28 cellular contexts compared by ENCODE assay signal in the genomic region with DNA sequence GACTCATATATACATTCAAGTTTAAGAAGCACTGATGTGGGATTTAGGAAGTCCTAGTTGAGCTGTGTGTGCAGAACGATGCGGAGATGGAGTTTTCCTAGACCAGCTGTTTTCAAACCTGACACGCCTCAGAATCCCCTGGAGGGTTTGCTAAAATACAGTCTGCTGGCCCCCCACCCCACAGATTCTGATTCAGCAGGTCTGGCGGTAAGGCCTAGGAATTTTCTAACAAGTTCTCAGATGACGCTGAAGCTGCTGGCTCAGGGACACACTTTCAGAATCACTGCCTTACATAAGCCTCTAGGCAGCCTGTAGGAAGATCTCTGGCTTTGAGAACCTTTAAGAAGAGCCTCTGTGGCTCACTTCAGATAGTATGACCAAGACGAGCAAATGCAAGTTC.
A peak's percentile ranks its signal among the peaks of the same experiment; 100 is the strongest.
DNase-seq lines count a peak whose midpoint lies in the region; FAIRE-seq and TF ChIP-seq lines count a peak whose summit lies in the region.
"Had no signal": no experiment of that assay in that cellular context is flagged by ENCODE, and none has a peak within 500 bp of the region (broad histone marks: within the 10 kb centered on the region; RNA-seq: fewer than 3 reads in every experiment).

No MANE protein-coding gene starts in this region.

- no peak for TF ChIP-seq POLR2A in GM12891 (IDR thresholded peaks at IDR 0.05; ENCODE audit: low read depth, low read length)

- FAIRE-seq in GM12891 (lab: Jason Lieb, UNC), result no peak
- FAIRE-seq: bronchial epithelial cell, D721Med, GM18507, pancreas, small intestine had no signal

- peak; percentile 48 for DNase-seq in DMS 273 (lab: John Stamatoyannopoulos, UW; ENCODE audit: unreplicated experiment)
- DNase-seq in DMS 273 treated with DMSO at 0.1 percent for 48 hours (lab: John Stamatoyannopoulos, UW), result no peak
- peak; percentile 47 to 77 for DNase-seq in cardiac fibroblast (ENCODE audit: low read depth in 2 of 2)
- DNase-seq in islet precursor cell, result peak; percentile 55
- peak; percentile 77 for DNase-seq in stromal cell of bone marrow (ENCODE audit: low read depth)
- no peak for DNase-seq in SW 1271 (lab: John Stamatoyannopoulos, UW)
- no peak for DNase-seq in GM12891 (ENCODE audit: insufficient read length, low spot score)
- DNase-seq in NCI-H526 (lab: John Stamatoyannopoulos, UW), result no peak
- DNase-seq: activated CD4-positive, alpha-beta memory T cell treated with anti-CD3 and anti-CD28 coated beads for 36 hours; activated CD4-positive, CD25-positive, alpha-beta regulatory T cell treated with anti-CD3 and anti-CD28 coated beads, Interleukin-2, amount 50 U/mL, for 72 hours; activated naive CD4-positive, alpha-beta T cell treated with Interleukin-2 at 50 U/mL for 16 hours; AML-193; CD4-positive, alpha-beta T cell; erythroblast; hippocampal formation; left cardiac atrium; NCI-H1092 treated with DMSO at 0.1 percent for 48 hours; NCI-H187 treated with DMSO at 0.1 percent for 48 hours; NCI-H2227 treated with DMSO at 0.1 percent for 48 hours; NCI-H748 treated with DMSO at 0.1 percent for 48 hours; pancreas; small intestine; stimulated activated naive B cell treated with anti-CD40 and anti-IgM and Interleukin-4, amounts not matched to agents 10 μg/mL and 1 μg/mL and 100 μg/mL, for 72 hours had no signal

- no peak for TF ChIP-seq CTCF in cardiac fibroblast (IDR thresholded peaks at IDR 0.05; ENCODE audit: low read depth, low read length)

- no peak overlapping the region for H3K4me3 ChIP-seq in cardiac fibroblast (replicated peaks in 1 of 2; ENCODE audit: low read depth in 2 of 2, low read length in 2 of 2)
- H3K4me3 ChIP-seq: coronary artery, pancreas, suprapubic skin had no signal

TF ChIP-seq in GM12891, 5 proteins besides CTCF, POLR2A, EP300 and RAD21:
- TF ChIP-seq SPI1 (IDR thresholded peaks at IDR 0.05; ENCODE audit: low read depth, low read length) (no peak), TAF1 (IDR thresholded peaks at IDR 0.05; ENCODE audit: low read depth, low read length) (no peak), POLR2AphosphoS5 (IDR thresholded peaks at IDR 0.05; ENCODE audit: low read depth, low read length) (no peak), PAX5 (IDR thresholded peaks at IDR 0.05; ENCODE audit: insufficient read depth, low read length, severe bottlenecking) (no peak), POU2F2 (IDR thresholded peaks at IDR 0.05; ENCODE audit: low read depth, low read length) (no peak)

Comparison
In these comparisons a context has a peak if more than half of its experiments do, and no peak if none do; other contexts are left out.
1. DNase-seq: peak in DMS 273 (single experiment), cardiac fibroblast (2 of 2), islet precursor cell (single experiment) and stromal cell of bone marrow (single experiment); none in DMS 273 treated with DMSO at 0.1 percent for 48 hours (single experiment), SW 1271 (0 of 2), GM12891 (single experiment) and NCI-H526 (0 of 2).